Comparison of ENCODE assay signal across 19 cellular contexts in genomic region chr3:126125341-126125740, GRCh38. TPM values are rescaled to one million over a fixed set of nuclear protein-coding genes. Genes with fewer than 3 reads are reported as not detected.
A peak's percentile ranks its signal among the peaks of the same experiment; 100 is the strongest.
DNase-seq lines count a peak whose midpoint lies in the region; FAIRE-seq and TF ChIP-seq lines count a peak whose summit lies in the region.
"Had no signal": no experiment of that assay in that cellular context is flagged by ENCODE, and none has a peak within 500 bp of the region (broad histone marks: within the 10 kb centered on the region; RNA-seq: fewer than 3 reads in every experiment).

No MANE protein-coding gene starts in this region.

- no peak for FAIRE-seq in H1 (lab: Jason Lieb, UNC)
- no peak for FAIRE-seq in frontal cortex (lab: Jason Lieb, UNC)

- H3K9me3 ChIP-seq in right atrium auricular region, result no peaks in the 10 kb centered on the region
- H3K9me3 ChIP-seq in H1 (ENCODE audit: insufficient read depth in 2 of 2, low read depth in 1 of 2, low read length in 1 of 2), result no peaks in the 10 kb centered on the region
- H3K9me3 ChIP-seq in neuronal stem cell (replicated peaks in 1 of 2; ENCODE audit: control insufficient read depth in 2 of 2, insufficient read depth in 1 of 2, low read depth in 1 of 2, low read length in 2 of 2), result no peaks in the 10 kb centered on the region
- no peaks in the 10 kb centered on the region for H3K9me3 ChIP-seq in vagina
- H3K9me3 ChIP-seq: gastrocnemius medialis, neutrophil, SJSA1, tibial nerve had no signal

- H2BK120ac ChIP-seq in H1 (replicated peaks; ENCODE audit: low read depth, low read length) (no peak overlapping the region), neuronal stem cell (ENCODE audit: low read depth, low read length) (no peak overlapping the region)

- H3K36me3 ChIP-seq in right atrium auricular region (no peaks in the 10 kb centered on the region), H1 (ENCODE audit: control insufficient read depth in 2 of 4, insufficient read depth in 4 of 4, low read length in 3 of 4) (no peaks in the 10 kb centered on the region), neuronal stem cell (replicated peaks in 1 of 2; ENCODE audit: control insufficient read depth in 2 of 2, insufficient read depth in 2 of 2, low read length in 2 of 2) (no peaks in the 10 kb centered on the region), vagina (no peaks in the 10 kb centered on the region)
- H3K36me3 ChIP-seq: neutrophil, SJSA1, tibial nerve had no signal

- H3K79me1 ChIP-seq in H1 (ENCODE audit: low read depth, low read length) (no peaks in the 10 kb centered on the region), neuronal stem cell (ENCODE audit: low read depth, low read length) (no peaks in the 10 kb centered on the region)

- CTCF ChIA-PET in H1 (lab: Charles Lee; ENCODE audit: partially characterized antibody), result interaction anchor here (0.6 to 4.5 kb wide), 7 partner anchors 8 to 481 kb away, joined by 3 to 30 read pairs (median 4); no protein-coding TSS in a partner anchor

- intact Hi-C loops in cardiac septum (cut with DNase I) (no loop called here), vagina (cut with DNase I) (loop anchor here (5.0 kb wide), 1 partner anchor 272 kb away; no protein-coding TSS in a partner anchor)

- no peaks in the 10 kb centered on the region for H3K23me2 ChIP-seq in H1 (ENCODE audit: low read depth, low read length)

- H3K4me1 ChIP-seq in right atrium auricular region (no peaks in the 10 kb centered on the region), H1 (replicated peaks in 1 of 4; ENCODE audit: control insufficient read depth in 3 of 4, insufficient read depth in 4 of 4, low read length in 3 of 4) (peaks cover 0 to 11% (median 6%) of the 10 kb centered on the region in 4 experiments; a peak in 5 of 7 replicates), neuronal stem cell (ENCODE audit: control insufficient read depth in 2 of 2, insufficient read depth in 1 of 2, low read depth in 1 of 2, low read length in 2 of 2) (peaks cover 0 to 21% of the 10 kb centered on the region in 2 donors), vagina (no peaks in the 10 kb centered on the region)
- H3K4me1 ChIP-seq: gastrocnemius medialis, SJSA1, tibial nerve had no signal

- no peak overlapping the region for H3K4me2 ChIP-seq in H1 (ENCODE audit: insufficient read depth in 1 of 2, low read depth in 2 of 2, low read length in 2 of 2)
- no peak overlapping the region for H3K4me2 ChIP-seq in neuronal stem cell (ENCODE audit: insufficient read depth, low read length, poor library complexity, severe bottlenecking)

- H3K27ac ChIP-seq in right atrium auricular region (no peak overlapping the region), H1 (ENCODE audit: low read depth, low read length) (no peak overlapping the region), neuronal stem cell (replicated peaks; ENCODE audit: low read length) (no peak overlapping the region), vagina (no peak overlapping the region)
- H3K27ac ChIP-seq: gastrocnemius medialis, neutrophil, SJSA1, tibial nerve had no signal

- H3K9ac ChIP-seq in H1 (replicated peaks in 1 of 4; ENCODE audit: extremely low read depth in 1 of 4, low read depth in 3 of 4, low read length in 3 of 4), result no peak overlapping the region
- no peak overlapping the region for H3K9ac ChIP-seq in neuronal stem cell (ENCODE audit: low read depth, low read length, poor library complexity)

- no peak overlapping the region for H3K14ac ChIP-seq in H1 (ENCODE audit: insufficient read length)
- no peak overlapping the region for H3K14ac ChIP-seq in neuronal stem cell (ENCODE audit: low read length)

- H2BK15ac ChIP-seq in H1 (ENCODE audit: low read length) (peak overlapping the region; percentile 81; the same call in 1 of the 2 replicates), neuronal stem cell (ENCODE audit: low read length) (no peak overlapping the region)

- H3K4me3 ChIP-seq in right atrium auricular region (no peak overlapping the region), H1 (ENCODE audit: extremely low read depth in 1 of 4, insufficient read depth in 2 of 4, low read depth in 3 of 4, low read length in 4 of 4) (no peak overlapping the region), neuronal stem cell (ENCODE audit: low read length in 2 of 2) (no peak overlapping the region), vagina (no peak overlapping the region)
- H3K4me3 ChIP-seq: gastrocnemius medialis, SJSA1, tibial nerve had no signal

- H2AK5ac ChIP-seq in H1 (ENCODE audit: low read depth, low read length), result no peak overlapping the region; the same call in 1 of the 2 replicates
- H2AK5ac ChIP-seq in neuronal stem cell (ENCODE audit: low read depth, low read length), result peak overlapping the region; percentile 7

- H2BK5ac ChIP-seq in H1 (ENCODE audit: low read depth, low read length), result no peak overlapping the region; the same call in 1 of the 2 replicates
- no peak overlapping the region for H2BK5ac ChIP-seq in neuronal stem cell (ENCODE audit: low read length)

- H4K8ac ChIP-seq in H1 (ENCODE audit: extremely low read depth, insufficient read depth, low read length) (no peak overlapping the region), neuronal stem cell (ENCODE audit: low read depth, low read length) (no peak overlapping the region)

- H3K23ac ChIP-seq in H1 (ENCODE audit: insufficient read length), result no peak overlapping the region
- H3K23ac ChIP-seq in neuronal stem cell (ENCODE audit: low read depth, low read length, poor library complexity), result no peak overlapping the region

- DNase-seq in cardiac septum (ENCODE audit: low spot score) (peak; percentile 69), right atrium auricular region (ENCODE audit: low spot score) (no peak), H1 (ENCODE audit: low read depth in 1 of 2, low spot score in 2 of 2) (no peak), neuronal stem cell (ENCODE audit: low spot score) (no peak), vagina (ENCODE audit: extremely low spot score in 2 of 2) (peak; percentile 60 to 72), frontal cortex (ENCODE audit: low spot score in 2 of 2) (no peak), NCI-H1417 (lab: John Stamatoyannopoulos, UW) (no peak)
- DNase-seq: activated CD4-positive, alpha-beta T cell treated with anti-CD3 and anti-CD28 coated beads for 48 hours; AML-193; NCI-H146; OCI-M1; stimulated activated naive B cell treated with anti-CD40 and anti-IgM and Interleukin-4, amounts not matched to agents 10 μg/mL and 1 μg/mL and 100 μg/mL, for 72 hours had no signal

- POLR2A ChIA-PET in H1 (lab: Charles Lee; ENCODE audit: partially characterized antibody), result interaction anchor here (1.2 to 1.6 kb wide), 3 partner anchors 8 to 25 kb away, joined by 3 to 4 read pairs (median 3); no protein-coding TSS in a partner anchor

- peak overlapping the region; percentile 48; the same call in 1 of the 2 replicates for H2BK20ac ChIP-seq in H1 (ENCODE audit: low read length)

- TF ChIP-seq RAD21 in H1 (IDR thresholded peaks at IDR 0.05 in 1 of 2, conservative IDR thresholded peaks at IDR 0.05 in 1 of 2; ENCODE audit: low read depth in 2 of 2, low read length in 2 of 2), result no peak

- no peak overlapping the region for H4K5ac ChIP-seq in H1 (ENCODE audit: insufficient read length, low read depth, low read length)

- H2BK12ac ChIP-seq in H1 (ENCODE audit: low read depth, low read length), result no peak overlapping the region
- peak overlapping the region; percentile 51 for H2BK12ac ChIP-seq in neuronal stem cell (ENCODE audit: low read length)

- H3K56ac ChIP-seq in H1 (replicated peaks; ENCODE audit: insufficient read length, low read depth, low read length), result no peak overlapping the region

- no peaks in the 10 kb centered on the region for H3K27me3 ChIP-seq in right atrium auricular region
- H3K27me3 ChIP-seq in H1 (replicated peaks in 1 of 4; ENCODE audit: control insufficient read depth in 3 of 4, extremely low read depth in 1 of 4, insufficient read depth in 3 of 4, low read length in 3 of 4), result no peaks in the 10 kb centered on the region
- peaks cover 0 to 48% (median 0%) of the 10 kb centered on the region in 3 experiments for H3K27me3 ChIP-seq in neuronal stem cell (ENCODE audit: control insufficient read depth in 3 of 3, insufficient read depth in 3 of 3, low read depth in 1 of 3, low read length in 3 of 3)
- H3K27me3 ChIP-seq in vagina, result no peaks in the 10 kb centered on the region
- H3K27me3 ChIP-seq: gastrocnemius medialis, tibial nerve had no signal

- no peaks in the 10 kb centered on the region for H4K20me1 ChIP-seq in H1 (replicated peaks in 1 of 2; ENCODE audit: control insufficient read depth in 1 of 2, insufficient read depth in 2 of 2, low read length in 2 of 2)

- H3K4ac ChIP-seq in H1 (replicated peaks; ENCODE audit: insufficient read length, low read depth, low read length) (no peak overlapping the region), neuronal stem cell (ENCODE audit: low read length) (no peak overlapping the region)

- H2AFZ ChIP-seq in H1 (ENCODE audit: low read length) (no peak overlapping the region), neuronal stem cell (ENCODE audit: low read length) (no peak overlapping the region)

- H3K18ac ChIP-seq in H1 (ENCODE audit: extremely low read depth, low read length) (no peak overlapping the region), neuronal stem cell (ENCODE audit: low read length) (peak overlapping the region; percentile 58)

- H3K79me2 ChIP-seq in H1 (ENCODE audit: control insufficient read depth in 1 of 2, insufficient read depth in 2 of 2, low read length in 2 of 2), result no peaks in the 10 kb centered on the region

- TF ChIP-seq CTCF in right atrium auricular region (IDR thresholded peaks at IDR 0.05), result no peak
- TF ChIP-seq CTCF in H1 (IDR thresholded peaks at IDR 0.05; ENCODE audit: control extremely low read depth in 1 of 3, insufficient read depth in 1 of 3, low read depth in 1 of 3, low read length in 3 of 3), result no peak
- no peak for TF ChIP-seq CTCF in vagina (IDR thresholded peaks at IDR 0.05)

- WGBS in H1 (ENCODE audit: extremely low coverage in 1 of 2, insufficient coverage in 1 of 2, insufficient read length in 1 of 2, insufficient replicate concordance in 2 of 2, low coverage in 1 of 2, low lambda C conversion rate in 2 of 2, missing lambda C conversion rate in 1 of 2), 2 experiments, result 82% methylated on average over 4 of the region's 5 CpGs; no CpG with 5 or more reads in 1 of the 2 experiments
- WGBS in neuronal stem cell (ENCODE audit: extremely low coverage in 2 of 2, insufficient read length in 2 of 2, insufficient replicate concordance in 1 of 2), 2 donors, result no CpG with 5 or more reads among the region's 5 CpGs

- TF ChIP-seq EP300 in H1 (IDR thresholded peaks at IDR 0.05; ENCODE audit: borderline replicate concordance in 1 of 2, low read depth in 2 of 2, low read length in 2 of 2), result no peak

- peak overlapping the region; percentile 2 for H4K91ac ChIP-seq in H1 (replicated peaks; ENCODE audit: insufficient read length, low read length)
- no peak overlapping the region for H4K91ac ChIP-seq in neuronal stem cell (ENCODE audit: low read depth, low read length, poor library complexity)

- TF ChIP-seq POLR2A in H1 (IDR thresholded peaks at IDR 0.05; ENCODE audit: control extremely low read depth in 1 of 2, low read depth in 2 of 2, low read length in 2 of 2) (no peak), vagina (IDR thresholded peaks at IDR 0.05) (no peak)

RNA-seq across cellular contexts. Expression of gene SLC41A3, which starts 41.4 kb away (rescaled TPM):
- total RNA-seq in cardiac septum (35.6 TPM), right atrium auricular region (10 to 100 TPM; 34.1 to 39.6 TPM), vagina (62.9 TPM), frontal cortex (53.4 TPM)
- 22.7 and 30.2 TPM in 2 replicates for total RNA-seq in H1 (2021; fragmentation: NEBNext Ultra II Directional; extraction: Animal tissue kit (Norgen Biotek cat#: 25700))
- 56.4 and 70.1 TPM in 2 replicates for polyA plus RNA-seq in H1 (2011; rRNA removed)
- polyA plus RNA-seq in H1 (2011; cell fraction: cytosol; rRNA removed), result 57.6 TPM
- polyA plus RNA-seq in H1 (2011; cell fraction: nucleus; rRNA removed), result 94.1 TPM
- 22.8 to 34.2 TPM (median 32.2 TPM) in 4 replicates for polyA plus RNA-seq in H1 (2012, experiment 1 of 2)
- polyA plus RNA-seq in H1 (2012, experiment 2 of 2), result 36.8 TPM
- 38.6 TPM for polyA plus RNA-seq in H1 (2013, experiment 1 of 2)
- polyA plus RNA-seq in H1 (2013, experiment 2 of 2), result 42.0 TPM
- 48.7 and 58.0 TPM in 2 replicates for polyA minus RNA-seq in H1 (2011; rRNA and poly(A)+ RNA removed)
- polyA minus RNA-seq in H1 (2011; cell fraction: cytosol; rRNA and poly(A)+ RNA removed), result 28.3 TPM
- polyA minus RNA-seq in H1 (2011; cell fraction: nucleus; rRNA and poly(A)+ RNA removed), result 44.6 TPM
- 46.4 TPM for polyA plus RNA-seq in neuronal stem cell (2013, experiment 1 of 2)
- 47.5 TPM for polyA plus RNA-seq in neuronal stem cell (2013, experiment 2 of 2)

RNA-seq across cellular contexts. Expression of gene ALDH1L1, which starts 55.0 kb away (rescaled TPM):
- total RNA-seq in cardiac septum (26.8 TPM), right atrium auricular region (10 to 100 TPM; 13.7 to 24.0 TPM), vagina (19.2 TPM), frontal cortex (1.6 TPM)
- total RNA-seq in H1 (2021; fragmentation: NEBNext Ultra II Directional; extraction: Animal tissue kit (Norgen Biotek cat#: 25700)), result 1.6 TPM in 2 replicates
- polyA plus RNA-seq in H1 (2011; rRNA removed), result 0.98 and 1.6 TPM in 2 replicates
- polyA plus RNA-seq in H1 (2011; cell fraction: cytosol; rRNA removed), result 1.5 TPM
- 3.1 TPM for polyA plus RNA-seq in H1 (2011; cell fraction: nucleus; rRNA removed)
- 1.1 to 1.9 TPM (median 1.5 TPM) in 4 replicates for polyA plus RNA-seq in H1 (2012, experiment 1 of 2)
- 0.80 TPM for polyA plus RNA-seq in H1 (2012, experiment 2 of 2)
- polyA plus RNA-seq in H1 (2013, experiment 1 of 2), result 0.49 TPM
- 0.83 TPM for polyA plus RNA-seq in H1 (2013, experiment 2 of 2)
- 1.7 and 2.2 TPM in 2 replicates for polyA minus RNA-seq in H1 (2011; rRNA and poly(A)+ RNA removed)
- 0.81 TPM for polyA minus RNA-seq in H1 (2011; cell fraction: cytosol; rRNA and poly(A)+ RNA removed)
- 5.3 TPM for polyA minus RNA-seq in H1 (2011; cell fraction: nucleus; rRNA and poly(A)+ RNA removed)
- polyA plus RNA-seq in neuronal stem cell (2013, experiment 1 of 2), result 0.57 TPM
- polyA plus RNA-seq in neuronal stem cell (2013, experiment 2 of 2), result 0.60 TPM
- total RNA-seq: dermis microvascular lymphatic vessel endothelial cell, mononuclear cell, SJSA1 had no signal
- polyA plus RNA-seq: IgD-negative memory B cell had no signal

Comparison
In these comparisons a context has a peak if more than half of its experiments do, and no peak if none do; other contexts are left out.
1. DNase-seq: peak in cardiac septum (single experiment) and vagina (2 of 2); none in right atrium auricular region (single experiment), H1 (0 of 2), neuronal stem cell (single experiment), frontal cortex (0 of 2) and NCI-H1417 (0 of 3).